In the genomic region with DNA sequence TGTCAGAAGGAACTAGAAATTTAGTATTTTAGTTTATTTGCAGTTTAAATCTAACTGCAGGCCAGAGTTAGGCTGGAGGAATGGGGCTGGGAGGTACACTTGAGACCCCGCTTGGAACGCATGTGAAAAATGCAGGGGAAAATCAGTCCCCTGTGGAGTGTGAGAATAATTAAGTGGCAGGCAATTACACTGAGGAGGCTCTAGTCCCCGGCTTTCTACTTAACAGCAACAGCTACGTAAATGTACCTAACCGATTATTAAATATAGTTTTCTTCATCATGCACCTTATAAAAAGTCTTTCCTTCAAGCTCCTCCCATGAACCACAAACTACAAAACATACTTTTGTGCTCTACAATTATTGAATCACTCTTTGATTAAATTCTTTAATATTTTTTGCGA, we compare ENCODE assay signal across 8 cellular contexts. TPM values are rescaled to one million over a fixed set of nuclear protein-coding genes. Genes with fewer than 3 reads are reported as not detected.
DNase-seq lines count a peak whose midpoint lies in the region; ATAC-seq, FAIRE-seq and TF ChIP-seq lines count a peak whose summit lies in the region.

No MANE protein-coding gene starts in this region.

- peak overlapping the region; percentile 84 for H3K4me2 ChIP-seq in keratinocyte (ENCODE audit: control insufficient read depth, extremely low read depth, insufficient read depth, low read depth, low read length)

- H3K9ac ChIP-seq in keratinocyte (ENCODE audit: control insufficient read depth, extremely low read depth, insufficient read depth, low read length), result peak overlapping the region; percentile 96

- H3K27me3 ChIP-seq in MG63 (no peaks in the 10 kb centered on the region), keratinocyte (ENCODE audit: control insufficient read depth, extremely low read depth, insufficient read depth, low read length) (no peaks in the 10 kb centered on the region)

- H3K79me2 ChIP-seq in keratinocyte (ENCODE audit: control insufficient read depth, insufficient read depth, low read length), result peaks cover 43% of the 10 kb centered on the region

- H2AFZ ChIP-seq in keratinocyte (ENCODE audit: control insufficient read depth, low read length), result peak overlapping the region; percentile 100

- ATAC-seq in GM18873 (IDR thresholded peaks at IDR 0.05; ENCODE audit: low FRiP score, unreplicated experiment) (no peak), HG03196 (IDR thresholded peaks at IDR 0.05; ENCODE audit: unreplicated experiment) (no peak)

- H3K9me1 ChIP-seq in keratinocyte (ENCODE audit: control insufficient read depth, extremely low read depth, insufficient read depth, low read length), result no peaks in the 10 kb centered on the region

- H3K36me3 ChIP-seq in MG63 (peaks cover 11% of the 10 kb centered on the region), keratinocyte (ENCODE audit: control insufficient read depth in 2 of 2, extremely low read depth in 1 of 2, insufficient read depth in 2 of 2, low read length in 2 of 2) (no peaks in the 10 kb centered on the region)

- no peaks in the 10 kb centered on the region for H4K20me1 ChIP-seq in keratinocyte (ENCODE audit: control insufficient read depth, extremely low read depth, insufficient read depth, low read length)

- peak overlapping the region; percentile 76 for H3K4me3 ChIP-seq in MG63
- H3K4me3 ChIP-seq in astrocyte of the spinal cord (ENCODE audit: low read depth, low read length), result peak overlapping the region; percentile 97
- peak overlapping the region; percentile 83 to 99 (median 90) for H3K4me3 ChIP-seq in keratinocyte (ENCODE audit: control insufficient read depth in 2 of 3, extremely low read depth in 1 of 3, insufficient read depth in 2 of 3, low read depth in 1 of 3, low read length in 3 of 3)

- H3K4me1 ChIP-seq in keratinocyte (ENCODE audit: control insufficient read depth, extremely low read depth, insufficient read depth, low read length), result peaks cover 3% of the 10 kb centered on the region

- FAIRE-seq in keratinocyte (lab: Jason Lieb, UNC), result no peak

- TF ChIP-seq CTCF in astrocyte of the spinal cord (IDR thresholded peaks at IDR 0.05; ENCODE audit: low read depth, low read length) (no peak), keratinocyte (optimal IDR thresholded peaks at IDR 0.05 in 1 of 3, IDR thresholded peaks at IDR 0.05 in 1 of 3, conservative IDR thresholded peaks at IDR 0.05 in 1 of 3; ENCODE audit: extremely low read depth in 1 of 3, insufficient read depth in 2 of 3, low read length in 3 of 3) (no peak)

- H3K9me3 ChIP-seq in MG63, result peaks cover 3% of the 10 kb centered on the region; the same call in 1 of the 2 replicates
- H3K9me3 ChIP-seq in keratinocyte (ENCODE audit: control insufficient read depth, low read depth, low read length), result peaks cover 5% of the 10 kb centered on the region

- DNase-seq in EL, result peak; percentile 15
- no peak for DNase-seq in MG63
- DNase-seq in astrocyte of the spinal cord (ENCODE audit: low read depth, low spot score), result no peak
- DNase-seq in keratinocyte (ENCODE audit: low read depth, low spot score), result no peak
- DNase-seq in superior temporal gyrus (ENCODE audit: extremely low spot score), result peak; percentile 48
- no peak for DNase-seq in stimulated activated CD4-positive, alpha-beta T cell treated with anti-CD3 and anti-CD28 coated beads, Interleukin-2, amount 100 ng/mL, for 48 hours

- peak overlapping the region; percentile 91 for H3K27ac ChIP-seq in keratinocyte (ENCODE audit: control insufficient read depth, insufficient read depth, low read length)

- in situ Hi-C loops in astrocyte of the spinal cord (cut with HindIII; ENCODE audit: low sequenced_read_pairs), result no loop called here

- dilution Hi-C loops in keratinocyte (cut with MboI; ENCODE audit: extremely low pct_ligation_motif_present, low sequenced_read_pairs), result no loop called here

RNA-seq across cellular contexts. Expression of a gene that starts 0.8 kb away (rescaled TPM):
- 1.3 and 1.8 TPM in 2 replicates for total RNA-seq in MG63 (2014; rRNA removed; shearing (Covaris generic); ENCODE audit: low replicate concordance)
- 2.2 to 5.7 TPM (median 4.9 TPM) in 3 replicates for polyA plus RNA-seq in keratinocyte
- polyA plus RNA-seq in keratinocyte (2011; ENCODE audit: low read depth), result 2.5 TPM
- polyA plus RNA-seq in keratinocyte (2011; cell fraction: cytosol; rRNA removed), result 0.52 and 1.3 TPM in 2 replicates
- 11.9 and 13.0 TPM in 2 replicates for polyA plus RNA-seq in keratinocyte (2011; cell fraction: nucleus; rRNA removed)
- 1.4 and 1.7 TPM in 2 replicates for polyA plus RNA-seq in keratinocyte (2012; ENCODE audit: low replicate concordance)
- 2.9 to 10.7 TPM (median 5.3 TPM) in 3 replicates for polyA minus RNA-seq in keratinocyte
- 1.3 TPM for polyA minus RNA-seq in keratinocyte (2011; cell fraction: cytosol; rRNA and poly(A)+ RNA removed)
- polyA minus RNA-seq in keratinocyte (2011; cell fraction: nucleus; rRNA and poly(A)+ RNA removed), result 7.8 and 16.3 TPM in 2 replicates

RNA-seq across cellular contexts. Expression of a gene that starts 30.4 kb away (rescaled TPM):
- total RNA-seq in MG63 (2014; rRNA removed; shearing (Covaris generic); ENCODE audit: low replicate concordance), result 6.4 and 17.9 TPM in 2 replicates
- 5.8 to 8.9 TPM (median 6.7 TPM) in 3 replicates for polyA plus RNA-seq in keratinocyte
- 1.0 TPM for polyA plus RNA-seq in keratinocyte (2011; ENCODE audit: low read depth)
- 4.3 and 5.3 TPM in 2 replicates for polyA plus RNA-seq in keratinocyte (2011; cell fraction: cytosol; rRNA removed)
- 16.5 and 20.7 TPM in 2 replicates for polyA plus RNA-seq in keratinocyte (2011; cell fraction: nucleus; rRNA removed)
- 1.6 and 3.3 TPM in 2 replicates for polyA plus RNA-seq in keratinocyte (2012; ENCODE audit: low replicate concordance)
- polyA minus RNA-seq in keratinocyte, result 1.0 to 4.8 TPM (median 2.8 TPM) in 3 replicates
- 3.5 TPM for polyA minus RNA-seq in keratinocyte (2011; cell fraction: cytosol; rRNA and poly(A)+ RNA removed)
- 3.3 and 6.1 TPM in 2 replicates for polyA minus RNA-seq in keratinocyte (2011; cell fraction: nucleus; rRNA and poly(A)+ RNA removed)

Comparison
In these comparisons a context has a peak if more than half of its experiments do, and no peak if none do; other contexts are left out.
1. DNase-seq: peak in EL (single experiment) and superior temporal gyrus (single experiment); none in MG63 (single experiment), astrocyte of the spinal cord (single experiment), keratinocyte (single experiment) and stimulated activated CD4-positive, alpha-beta T cell treated with anti-CD3 and anti-CD28 coated beads, Interleukin-2, amount 100 ng/mL, for 48 hours (0 of 2).
2. Peak in every context shown above with its lines, with median percentiles within 50 percentile points of each other: H3K4me3 ChIP-seq.